ENCODE assay signal across 1 cellular context in the genomic region with DNA sequence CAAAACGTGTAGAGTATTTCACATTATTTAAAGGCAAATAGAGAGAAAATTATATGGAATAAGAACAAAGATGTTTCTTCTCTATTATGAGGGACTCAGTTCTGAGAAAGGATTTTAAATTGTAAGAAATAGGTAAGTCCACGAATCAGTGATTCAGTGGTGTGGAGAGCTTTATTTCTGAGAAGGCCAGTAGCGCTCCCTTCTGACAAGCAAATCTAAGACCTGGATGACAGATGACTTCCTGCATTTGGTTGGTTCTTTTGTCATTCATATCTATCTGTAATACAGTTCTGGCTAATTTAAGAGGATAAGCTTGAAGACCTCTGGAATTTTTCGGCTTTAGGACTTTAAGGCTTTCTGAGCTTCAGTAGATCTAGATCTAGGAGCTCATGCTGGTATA.
TF ChIP-seq lines count a peak whose summit lies in the region.

No MANE protein-coding gene starts in this region.

TF ChIP-seq in K562, 482 proteins besides CTCF, POLR2A, EP300 and RAD21:
- TF ChIP-seq NEUROD1 (IDR thresholded peaks at IDR 0.05; ENCODE audit: borderline replicate concordance, low read depth, low read length, partially characterized antibody) (no peak), NCOA2 (IDR thresholded peaks at IDR 0.05; ENCODE audit: partially characterized antibody in 2 of 2) (no peak), MEIS2 (IDR thresholded peaks at IDR 0.05; ENCODE audit: partially characterized antibody) (peak; percentile 89), CBX1 (IDR thresholded peaks at IDR 0.05; ENCODE audit: low read depth) (no peak), L3MBTL2 (IDR thresholded peaks at IDR 0.05) (no peak), ZZZ3 (IDR thresholded peaks at IDR 0.05) (no peak), PBX2 (CRISPR knock-in tag; IDR thresholded peaks at IDR 0.05; ENCODE audit: low read depth) (no peak), PBX2 (tag; conservative IDR thresholded peaks at IDR 0.05; ENCODE audit: low read depth) (peak; percentile 62; the same call in 1 of the 2 replicates)
- TF ChIP-seq, protein P1, sequence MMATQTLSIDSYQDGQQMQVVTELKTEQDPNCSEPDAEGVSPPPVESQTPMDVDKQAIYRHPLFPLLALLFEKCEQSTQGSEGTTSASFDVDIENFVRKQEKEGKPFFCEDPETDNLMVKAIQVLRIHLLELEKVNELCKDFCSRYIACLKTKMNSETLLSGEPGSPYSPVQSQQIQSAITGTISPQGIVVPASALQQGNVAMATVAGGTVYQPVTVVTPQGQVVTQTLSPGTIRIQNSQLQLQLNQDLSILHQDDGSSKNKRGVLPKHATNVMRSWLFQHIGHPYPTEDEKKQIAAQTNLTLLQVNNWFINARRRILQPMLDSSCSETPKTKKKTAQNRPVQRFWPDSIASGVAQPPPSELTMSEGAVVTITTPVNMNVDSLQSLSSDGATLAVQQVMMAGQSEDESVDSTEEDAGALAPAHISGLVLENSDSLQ (IDR thresholded peaks at IDR 0.05): peak; percentile 47
- TF ChIP-seq, protein P2, sequence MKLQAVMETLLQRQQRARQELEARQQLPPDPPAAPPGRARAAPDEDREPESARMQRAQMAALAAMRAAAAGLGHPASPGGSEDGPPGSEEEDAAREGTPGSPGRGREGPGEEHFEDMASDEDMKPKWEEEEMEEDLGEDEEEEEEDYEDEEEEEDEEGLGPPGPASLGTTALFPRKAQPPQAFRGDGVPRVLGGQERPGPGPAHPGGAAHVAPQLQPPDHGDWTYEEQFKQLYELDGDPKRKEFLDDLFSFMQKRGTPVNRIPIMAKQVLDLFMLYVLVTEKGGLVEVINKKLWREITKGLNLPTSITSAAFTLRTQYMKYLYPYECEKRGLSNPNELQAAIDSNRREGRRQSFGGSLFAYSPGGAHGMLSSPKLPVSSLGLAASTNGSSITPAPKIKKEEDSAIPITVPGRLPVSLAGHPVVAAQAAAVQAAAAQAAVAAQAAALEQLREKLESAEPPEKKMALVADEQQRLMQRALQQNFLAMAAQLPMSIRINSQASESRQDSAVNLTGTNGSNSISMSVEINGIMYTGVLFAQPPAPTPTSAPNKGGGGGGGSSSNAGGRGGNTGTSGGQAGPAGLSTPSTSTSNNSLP (IDR thresholded peaks at IDR 0.05; ENCODE audit: borderline replicate concordance, low read depth, low read length): 0 out of 2 replicates have a peak, but pooled peaks have one; percentile 16
- TF ChIP-seq, protein P3, sequence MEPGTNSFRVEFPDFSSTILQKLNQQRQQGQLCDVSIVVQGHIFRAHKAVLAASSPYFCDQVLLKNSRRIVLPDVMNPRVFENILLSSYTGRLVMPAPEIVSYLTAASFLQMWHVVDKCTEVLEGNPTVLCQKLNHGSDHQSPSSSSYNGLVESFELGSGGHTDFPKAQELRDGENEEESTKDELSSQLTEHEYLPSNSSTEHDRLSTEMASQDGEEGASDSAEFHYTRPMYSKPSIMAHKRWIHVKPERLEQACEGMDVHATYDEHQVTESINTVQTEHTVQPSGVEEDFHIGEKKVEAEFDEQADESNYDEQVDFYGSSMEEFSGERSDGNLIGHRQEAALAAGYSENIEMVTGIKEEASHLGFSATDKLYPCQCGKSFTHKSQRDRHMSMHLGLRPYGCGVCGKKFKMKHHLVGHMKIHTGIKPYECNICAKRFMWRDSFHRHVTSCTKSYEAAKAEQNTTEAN (CRISPR knock-in tag; IDR thresholded peaks at IDR 0.05): no peak
